1 cellular context compared by ENCODE assay signal in the genomic region with DNA sequence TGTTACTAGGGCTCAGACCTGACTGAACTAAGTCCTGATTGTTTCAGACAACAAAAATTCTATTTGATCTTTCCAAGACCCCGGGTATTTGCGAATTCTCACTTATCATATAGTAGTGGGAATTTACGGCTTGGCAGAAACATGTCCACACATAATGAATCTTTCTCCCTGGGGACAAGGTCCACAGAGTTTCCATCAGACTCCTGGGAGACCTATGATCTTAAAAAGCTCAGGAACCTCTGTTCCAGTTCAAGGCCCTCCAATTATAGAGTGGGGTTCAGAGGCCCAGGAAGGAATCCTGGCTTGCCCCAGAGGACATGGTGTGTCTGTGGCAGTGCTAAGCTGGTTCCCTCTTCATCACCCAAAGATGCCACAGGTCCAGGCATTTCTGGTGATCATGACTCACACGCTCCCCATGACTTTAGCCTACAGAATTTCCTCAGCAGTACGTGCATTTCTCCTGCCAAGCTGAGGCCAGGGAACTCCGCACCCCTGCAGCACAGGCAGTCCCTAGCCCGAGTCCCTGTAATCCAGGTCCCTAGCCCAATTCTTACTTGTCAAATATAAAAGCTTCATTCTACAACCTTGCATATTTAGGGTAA.
TF ChIP-seq lines count a peak whose summit lies in the region.

No MANE protein-coding gene starts in this region.

TF ChIP-seq in SK-N-SH, 30 proteins besides CTCF, POLR2A, EP300 and RAD21 (continued from another document):
- no peak for TF ChIP-seq TAF1 (IDR thresholded peaks at IDR 0.05; ENCODE audit: borderline replicate concordance, low read depth, low read length)
- no peak for TF ChIP-seq GATA2 (CRISPR knock-in tag; IDR thresholded peaks at IDR 0.05)
- no peak for TF ChIP-seq RXRA (IDR thresholded peaks at IDR 0.05; ENCODE audit: borderline replicate concordance, low read depth)
- TF ChIP-seq, protein P1, sequence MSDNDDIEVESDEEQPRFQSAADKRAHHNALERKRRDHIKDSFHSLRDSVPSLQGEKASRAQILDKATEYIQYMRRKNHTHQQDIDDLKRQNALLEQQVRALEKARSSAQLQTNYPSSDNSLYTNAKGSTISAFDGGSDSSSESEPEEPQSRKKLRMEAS (IDR thresholded peaks at IDR 0.05; ENCODE audit: low read depth), result peak; percentile 31; the same call in 1 of the 2 replicates
- TF ChIP-seq, protein P2, sequence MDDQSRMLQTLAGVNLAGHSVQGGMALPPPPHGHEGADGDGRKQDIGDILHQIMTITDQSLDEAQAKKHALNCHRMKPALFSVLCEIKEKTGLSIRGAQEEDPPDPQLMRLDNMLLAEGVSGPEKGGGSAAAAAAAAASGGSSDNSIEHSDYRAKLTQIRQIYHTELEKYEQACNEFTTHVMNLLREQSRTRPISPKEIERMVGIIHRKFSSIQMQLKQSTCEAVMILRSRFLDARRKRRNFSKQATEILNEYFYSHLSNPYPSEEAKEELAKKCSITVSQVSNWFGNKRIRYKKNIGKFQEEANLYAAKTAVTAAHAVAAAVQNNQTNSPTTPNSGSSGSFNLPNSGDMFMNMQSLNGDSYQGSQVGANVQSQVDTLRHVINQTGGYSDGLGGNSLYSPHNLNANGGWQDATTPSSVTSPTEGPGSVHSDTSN (IDR thresholded peaks at IDR 0.05), result no peak
- TF ChIP-seq RCOR1 (IDR thresholded peaks at IDR 0.05; ENCODE audit: low read length), result no peak
- TF ChIP-seq FOSL2 (IDR thresholded peaks at IDR 0.05; ENCODE audit: borderline replicate concordance, low read depth), result peak; percentile 70
- no peak for TF ChIP-seq NRF1 (IDR thresholded peaks at IDR 0.05; ENCODE audit: low read depth, low read length)
- TF ChIP-seq, protein P3, sequence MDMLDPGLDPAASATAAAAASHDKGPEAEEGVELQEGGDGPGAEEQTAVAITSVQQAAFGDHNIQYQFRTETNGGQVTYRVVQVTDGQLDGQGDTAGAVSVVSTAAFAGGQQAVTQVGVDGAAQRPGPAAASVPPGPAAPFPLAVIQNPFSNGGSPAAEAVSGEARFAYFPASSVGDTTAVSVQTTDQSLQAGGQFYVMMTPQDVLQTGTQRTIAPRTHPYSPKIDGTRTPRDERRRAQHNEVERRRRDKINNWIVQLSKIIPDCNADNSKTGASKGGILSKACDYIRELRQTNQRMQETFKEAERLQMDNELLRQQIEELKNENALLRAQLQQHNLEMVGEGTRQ (IDR thresholded peaks at IDR 0.05; ENCODE audit: borderline replicate concordance, low read depth, low read length), result no peak
- no peak for TF ChIP-seq FOXM1 (IDR thresholded peaks at IDR 0.05; ENCODE audit: low read depth)
- no peak for TF ChIP-seq YY1 (IDR thresholded peaks at IDR 0.05; ENCODE audit: low read depth)
- TF ChIP-seq FOXJ3 (CRISPR knock-in tag; IDR thresholded peaks at IDR 0.05), result no peak
- TF ChIP-seq EZH2phosphoT487 (IDR thresholded peaks at IDR 0.05; ENCODE audit: borderline replicate concordance, low read depth), result no peak
- no peak for TF ChIP-seq GABPA (IDR thresholded peaks at IDR 0.05; ENCODE audit: low read depth)
- 0 out of 2 replicates have a peak, but pooled peaks have one; percentile 17 for TF ChIP-seq NFIC (IDR thresholded peaks at IDR 0.05; ENCODE audit: borderline replicate concordance)
- no peak for TF ChIP-seq SIN3A (IDR thresholded peaks at IDR 0.05; ENCODE audit: borderline replicate concordance, low read depth, low read length)
- TF ChIP-seq TEAD4 (IDR thresholded peaks at IDR 0.05; ENCODE audit: borderline replicate concordance, insufficient read depth), result no peak
- TF ChIP-seq JUND (IDR thresholded peaks at IDR 0.05), result peak; percentile 60
